Comparison of ENCODE assay signal across 2 cellular contexts in the genomic region with DNA sequence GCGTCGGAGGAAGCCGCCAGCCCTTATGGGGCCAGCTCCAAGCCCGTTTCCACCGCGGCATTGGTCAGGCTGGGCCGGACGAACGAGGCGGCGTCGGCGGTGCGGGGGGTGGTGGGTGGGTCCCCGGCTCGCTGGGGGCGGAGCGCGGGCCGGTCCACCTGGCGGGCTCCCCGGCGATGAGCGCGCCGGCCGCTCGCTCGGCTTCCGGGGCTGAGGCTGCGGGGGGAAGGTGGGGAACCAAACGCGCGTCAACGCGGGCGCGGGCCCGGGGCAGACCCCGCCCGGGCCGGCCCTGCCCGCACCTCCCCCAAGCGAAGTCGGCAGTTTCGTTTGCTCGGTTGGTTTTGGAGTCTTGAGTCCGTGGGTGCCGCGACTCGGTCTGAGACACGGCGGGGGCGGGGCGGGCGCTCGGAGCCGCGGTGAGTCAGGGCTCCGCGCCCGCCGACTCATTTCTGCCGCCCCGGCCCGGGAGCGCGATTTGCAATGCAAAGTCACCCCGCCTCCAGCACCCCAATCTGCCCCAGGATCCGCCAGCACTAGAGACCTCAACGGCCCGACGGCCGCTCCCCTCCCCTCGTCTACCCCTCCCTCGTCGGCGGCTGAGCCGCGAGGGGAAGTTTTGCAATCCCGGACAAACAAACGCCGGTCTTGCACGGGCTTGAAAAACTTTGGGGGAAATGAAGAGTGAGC.
TF ChIP-seq lines count a peak whose summit lies in the region.

No MANE protein-coding gene starts in this region.

TF ChIP-seq in HCT116, 20 proteins besides CTCF, POLR2A, EP300 and RAD21:
- no peak for TF ChIP-seq ZNF274 (IDR thresholded peaks at IDR 0.05; ENCODE audit: low read depth, low read length)
- TF ChIP-seq FOSL1 (IDR thresholded peaks at IDR 0.05; ENCODE audit: low read depth), result no peak
- TF ChIP-seq POLR2AphosphoS5 (IDR thresholded peaks at IDR 0.05; ENCODE audit: low read depth, low read length), result 0 out of 2 replicates have a peak, but pooled peaks have one; percentile 28
- TF ChIP-seq, protein P1, sequence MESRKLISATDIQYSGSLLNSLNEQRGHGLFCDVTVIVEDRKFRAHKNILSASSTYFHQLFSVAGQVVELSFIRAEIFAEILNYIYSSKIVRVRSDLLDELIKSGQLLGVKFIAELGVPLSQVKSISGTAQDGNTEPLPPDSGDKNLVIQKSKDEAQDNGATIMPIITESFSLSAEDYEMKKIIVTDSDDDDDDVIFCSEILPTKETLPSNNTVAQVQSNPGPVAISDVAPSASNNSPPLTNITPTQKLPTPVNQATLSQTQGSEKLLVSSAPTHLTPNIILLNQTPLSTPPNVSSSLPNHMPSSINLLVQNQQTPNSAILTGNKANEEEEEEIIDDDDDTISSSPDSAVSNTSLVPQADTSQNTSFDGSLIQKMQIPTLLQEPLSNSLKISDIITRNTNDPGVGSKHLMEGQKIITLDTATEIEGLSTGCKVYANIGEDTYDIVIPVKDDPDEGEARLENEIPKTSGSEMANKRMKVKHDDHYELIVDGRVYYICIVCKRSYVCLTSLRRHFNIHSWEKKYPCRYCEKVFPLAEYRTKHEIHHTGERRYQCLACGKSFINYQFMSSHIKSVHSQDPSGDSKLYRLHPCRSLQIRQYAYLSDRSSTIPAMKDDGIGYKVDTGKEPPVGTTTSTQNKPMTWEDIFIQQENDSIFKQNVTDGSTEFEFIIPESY (IDR thresholded peaks at IDR 0.05; ENCODE audit: extremely low read depth, insufficient replicate concordance, low read length), result no peak
- TF ChIP-seq, protein P2, sequence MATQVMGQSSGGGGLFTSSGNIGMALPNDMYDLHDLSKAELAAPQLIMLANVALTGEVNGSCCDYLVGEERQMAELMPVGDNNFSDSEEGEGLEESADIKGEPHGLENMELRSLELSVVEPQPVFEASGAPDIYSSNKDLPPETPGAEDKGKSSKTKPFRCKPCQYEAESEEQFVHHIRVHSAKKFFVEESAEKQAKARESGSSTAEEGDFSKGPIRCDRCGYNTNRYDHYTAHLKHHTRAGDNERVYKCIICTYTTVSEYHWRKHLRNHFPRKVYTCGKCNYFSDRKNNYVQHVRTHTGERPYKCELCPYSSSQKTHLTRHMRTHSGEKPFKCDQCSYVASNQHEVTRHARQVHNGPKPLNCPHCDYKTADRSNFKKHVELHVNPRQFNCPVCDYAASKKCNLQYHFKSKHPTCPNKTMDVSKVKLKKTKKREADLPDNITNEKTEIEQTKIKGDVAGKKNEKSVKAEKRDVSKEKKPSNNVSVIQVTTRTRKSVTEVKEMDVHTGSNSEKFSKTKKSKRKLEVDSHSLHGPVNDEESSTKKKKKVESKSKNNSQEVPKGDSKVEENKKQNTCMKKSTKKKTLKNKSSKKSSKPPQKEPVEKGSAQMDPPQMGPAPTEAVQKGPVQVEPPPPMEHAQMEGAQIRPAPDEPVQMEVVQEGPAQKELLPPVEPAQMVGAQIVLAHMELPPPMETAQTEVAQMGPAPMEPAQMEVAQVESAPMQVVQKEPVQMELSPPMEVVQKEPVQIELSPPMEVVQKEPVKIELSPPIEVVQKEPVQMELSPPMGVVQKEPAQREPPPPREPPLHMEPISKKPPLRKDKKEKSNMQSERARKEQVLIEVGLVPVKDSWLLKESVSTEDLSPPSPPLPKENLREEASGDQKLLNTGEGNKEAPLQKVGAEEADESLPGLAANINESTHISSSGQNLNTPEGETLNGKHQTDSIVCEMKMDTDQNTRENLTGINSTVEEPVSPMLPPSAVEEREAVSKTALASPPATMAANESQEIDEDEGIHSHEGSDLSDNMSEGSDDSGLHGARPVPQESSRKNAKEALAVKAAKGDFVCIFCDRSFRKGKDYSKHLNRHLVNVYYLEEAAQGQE (IDR thresholded peaks at IDR 0.05; ENCODE audit: low read depth), result no peak

TF ChIP-seq in K562, 482 proteins besides CTCF, POLR2A, EP300 and RAD21 (continues in another document):
- TF ChIP-seq PCBP1 (IDR thresholded peaks at IDR 0.05; ENCODE audit: low read depth, low read length, poor library complexity, severe bottlenecking) (no peak), ZNF316 (IDR thresholded peaks at IDR 0.05) (no peak), NRF1 (conservative IDR thresholded peaks at IDR 0.05 in 1 of 2, IDR thresholded peaks at IDR 0.05 in 1 of 2) (no peak), SRSF3 (IDR thresholded peaks at IDR 0.05; ENCODE audit: insufficient read depth, low read length) (no peak), FOXJ3 (CRISPR knock-in tag; IDR thresholded peaks at IDR 0.05) (no peak), POLR2AphosphoS2 (IDR thresholded peaks at IDR 0.05; ENCODE audit: low read length) (no peak), CBFA2T2 (conservative IDR thresholded peaks at IDR 0.05) (no peak), ZNF76 (CRISPR knock-in tag; IDR thresholded peaks at IDR 0.05; ENCODE audit: borderline replicate concordance) (no peak), MXI1 (IDR thresholded peaks at IDR 0.05; ENCODE audit: low read depth, low read length) (no peak), HOXB6 (CRISPR knock-in tag; IDR thresholded peaks at IDR 0.05; ENCODE audit: borderline replicate concordance) (no peak), NR1H2 (CRISPR knock-in tag; IDR thresholded peaks at IDR 0.05) (no peak), ZNF764 (CRISPR knock-in tag; IDR thresholded peaks at IDR 0.05; ENCODE audit: low read depth) (no peak), CHD1 (IDR thresholded peaks at IDR 0.05; ENCODE audit: low read length) (no peak), FIP1L1 (IDR thresholded peaks at IDR 0.05; ENCODE audit: low read depth, low read length, poor library complexity, severe bottlenecking) (no peak), POLR3A (IDR thresholded peaks at IDR 0.05; ENCODE audit: borderline replicate concordance, extremely low read depth, insufficient read depth, insufficient read length) (no peak), GABPA (tag; conservative IDR thresholded peaks at IDR 0.05; ENCODE audit: low read depth) (0 out of 2 replicates have a peak, but pooled peaks have one; percentile 3), ZNF507 (tag; conservative IDR thresholded peaks at IDR 0.05) (no peak), RBFOX2 (IDR thresholded peaks at IDR 0.05; ENCODE audit: low read depth, low read length) (no peak; the same call in 1 of the 2 replicates), TARDBP (IDR thresholded peaks at IDR 0.05) (no peak), CEBPG (CRISPR knock-in tag; IDR thresholded peaks at IDR 0.05) (no peak), CEBPG (tag; conservative IDR thresholded peaks at IDR 0.05 in 1 of 2, IDR thresholded peaks at IDR 0.05 in 1 of 2) (peak in 1 of 2 experiments; percentile 25; a peak in 1 of 4 replicates), SP2 (IDR thresholded peaks at IDR 0.05; ENCODE audit: extremely low read depth, low read depth, low read length, poor library complexity, severe bottlenecking) (no peak), NEUROD1 (IDR thresholded peaks at IDR 0.05; ENCODE audit: borderline replicate concordance, low read depth, low read length, partially characterized antibody) (no peak), ZNF75A (CRISPR knock-in tag; IDR thresholded peaks at IDR 0.05) (no peak), TBP (optimal IDR thresholded peaks at IDR 0.05; ENCODE audit: low read depth, low read length) (no peak), ZSCAN32 (CRISPR knock-in tag; IDR thresholded peaks at IDR 0.05) (no peak)
- TF ChIP-seq, protein P3, sequence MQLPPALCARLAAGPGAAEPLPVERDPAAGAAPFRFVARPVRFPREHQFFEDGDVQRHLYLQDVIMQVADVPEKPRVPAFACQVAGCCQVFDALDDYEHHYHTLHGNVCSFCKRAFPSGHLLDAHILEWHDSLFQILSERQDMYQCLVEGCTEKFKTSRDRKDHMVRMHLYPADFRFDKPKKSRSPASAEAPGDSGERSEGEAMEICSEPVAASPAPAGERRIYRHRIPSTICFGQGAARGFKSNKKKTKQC (CRISPR knock-in tag; IDR thresholded peaks at IDR 0.05), result no peak
- TF ChIP-seq, protein P4, sequence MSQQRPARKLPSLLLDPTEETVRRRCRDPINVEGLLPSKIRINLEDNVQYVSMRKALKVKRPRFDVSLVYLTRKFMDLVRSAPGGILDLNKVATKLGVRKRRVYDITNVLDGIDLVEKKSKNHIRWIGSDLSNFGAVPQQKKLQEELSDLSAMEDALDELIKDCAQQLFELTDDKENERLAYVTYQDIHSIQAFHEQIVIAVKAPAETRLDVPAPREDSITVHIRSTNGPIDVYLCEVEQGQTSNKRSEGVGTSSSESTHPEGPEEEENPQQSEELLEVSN (IDR thresholded peaks at IDR 0.05; ENCODE audit: borderline replicate concordance in 1 of 2, extremely low read depth in 1 of 2, insufficient read depth in 1 of 2, insufficient read length in 1 of 2, low read depth in 1 of 2, low read length in 1 of 2, poor library complexity in 1 of 2, severe bottlenecking in 1 of 2), result peak in 1 of 2 experiments; percentile 63
- TF ChIP-seq, protein P5, sequence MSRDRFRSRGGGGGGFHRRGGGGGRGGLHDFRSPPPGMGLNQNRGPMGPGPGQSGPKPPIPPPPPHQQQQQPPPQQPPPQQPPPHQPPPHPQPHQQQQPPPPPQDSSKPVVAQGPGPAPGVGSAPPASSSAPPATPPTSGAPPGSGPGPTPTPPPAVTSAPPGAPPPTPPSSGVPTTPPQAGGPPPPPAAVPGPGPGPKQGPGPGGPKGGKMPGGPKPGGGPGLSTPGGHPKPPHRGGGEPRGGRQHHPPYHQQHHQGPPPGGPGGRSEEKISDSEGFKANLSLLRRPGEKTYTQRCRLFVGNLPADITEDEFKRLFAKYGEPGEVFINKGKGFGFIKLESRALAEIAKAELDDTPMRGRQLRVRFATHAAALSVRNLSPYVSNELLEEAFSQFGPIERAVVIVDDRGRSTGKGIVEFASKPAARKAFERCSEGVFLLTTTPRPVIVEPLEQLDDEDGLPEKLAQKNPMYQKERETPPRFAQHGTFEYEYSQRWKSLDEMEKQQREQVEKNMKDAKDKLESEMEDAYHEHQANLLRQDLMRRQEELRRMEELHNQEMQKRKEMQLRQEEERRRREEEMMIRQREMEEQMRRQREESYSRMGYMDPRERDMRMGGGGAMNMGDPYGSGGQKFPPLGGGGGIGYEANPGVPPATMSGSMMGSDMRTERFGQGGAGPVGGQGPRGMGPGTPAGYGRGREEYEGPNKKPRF (IDR thresholded peaks at IDR 0.05; ENCODE audit: low read depth, low read length), result no peak
- TF ChIP-seq, protein P6, sequence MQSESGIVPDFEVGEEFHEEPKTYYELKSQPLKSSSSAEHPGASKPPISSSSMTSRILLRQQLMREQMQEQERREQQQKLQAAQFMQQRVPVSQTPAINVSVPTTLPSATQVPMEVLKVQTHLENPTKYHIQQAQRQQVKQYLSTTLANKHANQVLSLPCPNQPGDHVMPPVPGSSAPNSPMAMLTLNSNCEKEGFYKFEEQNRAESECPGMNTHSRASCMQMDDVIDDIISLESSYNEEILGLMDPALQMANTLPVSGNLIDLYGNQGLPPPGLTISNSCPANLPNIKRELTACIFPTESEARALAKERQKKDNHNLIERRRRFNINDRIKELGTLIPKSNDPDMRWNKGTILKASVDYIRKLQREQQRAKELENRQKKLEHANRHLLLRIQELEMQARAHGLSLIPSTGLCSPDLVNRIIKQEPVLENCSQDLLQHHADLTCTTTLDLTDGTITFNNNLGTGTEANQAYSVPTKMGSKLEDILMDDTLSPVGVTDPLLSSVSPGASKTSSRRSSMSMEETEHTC (IDR thresholded peaks at IDR 0.05), result no peak
- TF ChIP-seq, protein P7, sequence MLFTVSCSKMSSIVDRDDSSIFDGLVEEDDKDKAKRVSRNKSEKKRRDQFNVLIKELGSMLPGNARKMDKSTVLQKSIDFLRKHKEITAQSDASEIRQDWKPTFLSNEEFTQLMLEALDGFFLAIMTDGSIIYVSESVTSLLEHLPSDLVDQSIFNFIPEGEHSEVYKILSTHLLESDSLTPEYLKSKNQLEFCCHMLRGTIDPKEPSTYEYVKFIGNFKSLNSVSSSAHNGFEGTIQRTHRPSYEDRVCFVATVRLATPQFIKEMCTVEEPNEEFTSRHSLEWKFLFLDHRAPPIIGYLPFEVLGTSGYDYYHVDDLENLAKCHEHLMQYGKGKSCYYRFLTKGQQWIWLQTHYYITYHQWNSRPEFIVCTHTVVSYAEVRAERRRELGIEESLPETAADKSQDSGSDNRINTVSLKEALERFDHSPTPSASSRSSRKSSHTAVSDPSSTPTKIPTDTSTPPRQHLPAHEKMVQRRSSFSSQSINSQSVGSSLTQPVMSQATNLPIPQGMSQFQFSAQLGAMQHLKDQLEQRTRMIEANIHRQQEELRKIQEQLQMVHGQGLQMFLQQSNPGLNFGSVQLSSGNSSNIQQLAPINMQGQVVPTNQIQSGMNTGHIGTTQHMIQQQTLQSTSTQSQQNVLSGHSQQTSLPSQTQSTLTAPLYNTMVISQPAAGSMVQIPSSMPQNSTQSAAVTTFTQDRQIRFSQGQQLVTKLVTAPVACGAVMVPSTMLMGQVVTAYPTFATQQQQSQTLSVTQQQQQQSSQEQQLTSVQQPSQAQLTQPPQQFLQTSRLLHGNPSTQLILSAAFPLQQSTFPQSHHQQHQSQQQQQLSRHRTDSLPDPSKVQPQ (CRISPR knock-in tag; IDR thresholded peaks at IDR 0.05; ENCODE audit: borderline replicate concordance), result no peak
- TF ChIP-seq, protein P8, sequence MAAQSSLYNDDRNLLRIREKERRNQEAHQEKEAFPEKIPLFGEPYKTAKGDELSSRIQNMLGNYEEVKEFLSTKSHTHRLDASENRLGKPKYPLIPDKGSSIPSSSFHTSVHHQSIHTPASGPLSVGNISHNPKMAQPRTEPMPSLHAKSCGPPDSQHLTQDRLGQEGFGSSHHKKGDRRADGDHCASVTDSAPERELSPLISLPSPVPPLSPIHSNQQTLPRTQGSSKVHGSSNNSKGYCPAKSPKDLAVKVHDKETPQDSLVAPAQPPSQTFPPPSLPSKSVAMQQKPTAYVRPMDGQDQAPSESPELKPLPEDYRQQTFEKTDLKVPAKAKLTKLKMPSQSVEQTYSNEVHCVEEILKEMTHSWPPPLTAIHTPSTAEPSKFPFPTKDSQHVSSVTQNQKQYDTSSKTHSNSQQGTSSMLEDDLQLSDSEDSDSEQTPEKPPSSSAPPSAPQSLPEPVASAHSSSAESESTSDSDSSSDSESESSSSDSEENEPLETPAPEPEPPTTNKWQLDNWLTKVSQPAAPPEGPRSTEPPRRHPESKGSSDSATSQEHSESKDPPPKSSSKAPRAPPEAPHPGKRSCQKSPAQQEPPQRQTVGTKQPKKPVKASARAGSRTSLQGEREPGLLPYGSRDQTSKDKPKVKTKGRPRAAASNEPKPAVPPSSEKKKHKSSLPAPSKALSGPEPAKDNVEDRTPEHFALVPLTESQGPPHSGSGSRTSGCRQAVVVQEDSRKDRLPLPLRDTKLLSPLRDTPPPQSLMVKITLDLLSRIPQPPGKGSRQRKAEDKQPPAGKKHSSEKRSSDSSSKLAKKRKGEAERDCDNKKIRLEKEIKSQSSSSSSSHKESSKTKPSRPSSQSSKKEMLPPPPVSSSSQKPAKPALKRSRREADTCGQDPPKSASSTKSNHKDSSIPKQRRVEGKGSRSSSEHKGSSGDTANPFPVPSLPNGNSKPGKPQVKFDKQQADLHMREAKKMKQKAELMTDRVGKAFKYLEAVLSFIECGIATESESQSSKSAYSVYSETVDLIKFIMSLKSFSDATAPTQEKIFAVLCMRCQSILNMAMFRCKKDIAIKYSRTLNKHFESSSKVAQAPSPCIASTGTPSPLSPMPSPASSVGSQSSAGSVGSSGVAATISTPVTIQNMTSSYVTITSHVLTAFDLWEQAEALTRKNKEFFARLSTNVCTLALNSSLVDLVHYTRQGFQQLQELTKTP (IDR thresholded peaks at IDR 0.05; ENCODE audit: low read depth in 1 of 2, partially characterized antibody in 2 of 2), result no peak
- TF ChIP-seq, protein P9, sequence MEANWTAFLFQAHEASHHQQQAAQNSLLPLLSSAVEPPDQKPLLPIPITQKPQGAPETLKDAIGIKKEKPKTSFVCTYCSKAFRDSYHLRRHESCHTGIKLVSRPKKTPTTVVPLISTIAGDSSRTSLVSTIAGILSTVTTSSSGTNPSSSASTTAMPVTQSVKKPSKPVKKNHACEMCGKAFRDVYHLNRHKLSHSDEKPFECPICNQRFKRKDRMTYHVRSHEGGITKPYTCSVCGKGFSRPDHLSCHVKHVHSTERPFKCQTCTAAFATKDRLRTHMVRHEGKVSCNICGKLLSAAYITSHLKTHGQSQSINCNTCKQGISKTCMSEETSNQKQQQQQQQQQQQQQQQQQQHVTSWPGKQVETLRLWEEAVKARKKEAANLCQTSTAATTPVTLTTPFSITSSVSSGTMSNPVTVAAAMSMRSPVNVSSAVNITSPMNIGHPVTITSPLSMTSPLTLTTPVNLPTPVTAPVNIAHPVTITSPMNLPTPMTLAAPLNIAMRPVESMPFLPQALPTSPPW (CRISPR knock-in tag; IDR thresholded peaks at IDR 0.05), result peak; percentile 57
